17 cellular contexts compared by ENCODE assay signal in the genomic region with DNA sequence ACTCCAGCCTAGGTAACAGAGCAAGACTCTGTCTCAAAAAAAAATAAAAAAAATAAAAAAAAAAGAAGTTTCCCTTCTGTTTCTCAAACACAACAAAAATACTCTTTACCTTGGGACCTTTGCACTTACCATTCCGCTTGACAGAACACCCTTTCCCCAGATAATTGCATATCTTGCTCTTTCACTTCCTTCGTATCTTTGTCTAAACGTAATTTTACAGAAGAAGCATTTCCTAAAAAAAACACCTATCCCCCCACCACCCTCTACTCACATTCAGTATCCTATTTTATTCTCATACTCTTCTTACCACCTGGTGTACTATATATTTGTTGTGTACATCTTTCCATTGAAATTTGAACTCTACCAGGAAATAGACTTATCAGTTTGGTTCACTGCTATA. TPM values are rescaled to one million over a fixed set of nuclear protein-coding genes. Genes with fewer than 3 reads are reported as not detected.
DNase-seq lines count a peak whose midpoint lies in the region; ATAC-seq lines count a peak whose summit lies in the region.
"Had no signal": no experiment of that assay in that cellular context is flagged by ENCODE, and none has a peak within 500 bp of the region (broad histone marks: within the 10 kb centered on the region; RNA-seq: fewer than 3 reads in every experiment).

No MANE protein-coding gene starts in this region.

- no peak for ATAC-seq in activated T-cell treated with anti-CD3 and anti-CD28 coated beads, Interleukin-2, amount 50 U/mL, for 4 hours
- ATAC-seq in GM21515 (IDR thresholded peaks at IDR 0.05; ENCODE audit: unreplicated experiment): peak; percentile 40
- ATAC-seq in stimulated activated effector memory CD8-positive, alpha-beta T cell treated with anti-CD3 and anti-CD28 coated beads, Interleukin-12 subunit alpha, Interleukin-12 subunit beta, amount 100 ng/mL, for 72 hours: no peak

- H3K4me1 ChIP-seq in effector memory CD4-positive, alpha-beta T cell (ENCODE audit: control insufficient read depth, insufficient read depth, low read length, poor library complexity, severe bottlenecking): no peaks in the 10 kb centered on the region

- H3K27ac Mint-ChIP-seq in stimulated activated effector memory CD8-positive, alpha-beta T cell treated with anti-CD3 and anti-CD28 coated beads, Interleukin-12 subunit alpha, Interleukin-12 subunit beta, amount 100 ng/mL, for 72 hours: peak overlapping the region; percentile 1
- H3K27ac Mint-ChIP-seq: activated CD4-positive, alpha-beta T cell treated with anti-CD3 and anti-CD28 coated beads, Interleukin-2, amount 10 ng/mL, durations not matched to agents 7 days and 5 days had no signal

- no peaks in the 10 kb centered on the region for H3K27me3 Mint-ChIP-seq in activated T-cell treated with anti-CD3 and anti-CD28 coated beads, Interleukin-2, amount 50 U/mL, for 4 hours (ENCODE audit: low read depth)
- H3K27me3 Mint-ChIP-seq: activated CD4-positive, alpha-beta T cell treated with anti-CD3 and anti-CD28 coated beads, Interleukin-2, amount 10 ng/mL, durations not matched to agents 7 days and 5 days had no signal

- no peaks in the 10 kb centered on the region for H3K27me3 ChIP-seq in effector memory CD4-positive, alpha-beta T cell (replicated peaks; ENCODE audit: control insufficient read depth, insufficient read depth, low read length, poor library complexity, severe bottlenecking)
- H3K27me3 ChIP-seq: adrenal gland, testis had no signal

- no peaks in the 10 kb centered on the region for H3K9me3 Mint-ChIP-seq in activated T-cell treated with anti-CD3 and anti-CD28 coated beads, Interleukin-2, amount 50 U/mL, for 4 hours
- no peaks in the 10 kb centered on the region for H3K9me3 Mint-ChIP-seq in stimulated activated effector memory CD8-positive, alpha-beta T cell treated with anti-CD3 and anti-CD28 coated beads, Interleukin-12 subunit alpha, Interleukin-12 subunit beta, amount 100 ng/mL, for 72 hours

- no peak overlapping the region for H3K27ac ChIP-seq in effector memory CD4-positive, alpha-beta T cell (ENCODE audit: insufficient read depth, low read length, poor library complexity, severe bottlenecking)
- H3K27ac ChIP-seq: adrenal gland, testis had no signal

- no peaks in the 10 kb centered on the region for H3K36me3 ChIP-seq in effector memory CD4-positive, alpha-beta T cell (ENCODE audit: control insufficient read depth, insufficient read depth, low read length)
- H3K36me3 ChIP-seq: adrenal gland had no signal

- no peaks in the 10 kb centered on the region for H3K9me3 ChIP-seq in effector memory CD4-positive, alpha-beta T cell (ENCODE audit: control insufficient read depth, low read length)
- H3K9me3 ChIP-seq: adrenal gland, testis had no signal

- H3K4me3 ChIP-seq in effector memory CD4-positive, alpha-beta T cell (ENCODE audit: insufficient read depth, low read depth, low read length, poor library complexity, severe bottlenecking): no peak overlapping the region
- H3K4me3 ChIP-seq: adrenal gland, lung, testis had no signal

- no peak for DNase-seq in activated T-cell treated with anti-CD3 and anti-CD28 coated beads, Interleukin-2, amount 50 U/mL, for 4 hours
- no peak for DNase-seq in activated T-cell treated with anti-CD3 and anti-CD28 coated beads, Interleukin-2, amount 50 U/mL, for 1 hour
- DNase-seq in NOMO-1 treated with dmso at 0.1 percent for 144 hours (lab: John Stamatoyannopoulos, UW; ENCODE audit: unreplicated experiment) (peak; percentile 12), DMS114 treated with DMSO at 0.1 percent for 48 hours (lab: John Stamatoyannopoulos, UW; ENCODE audit: unreplicated experiment) (no peak)
- DNase-seq in stimulated activated effector memory CD8-positive, alpha-beta T cell treated with anti-CD3 and anti-CD28 coated beads, Interleukin-12 subunit alpha, Interleukin-12 subunit beta, amount 100 ng/mL, for 72 hours (ENCODE audit: low spot score in 2 of 2): no peak
- DNase-seq in stimulated activated CD4-positive, alpha-beta T cell treated with anti-CD3 and anti-CD28 coated beads, Interleukin-15, amount 100 ng/mL, for 24 hours: no peak
- DNase-seq in effector memory CD4-positive, alpha-beta T cell: no peak
- DNase-seq: activated CD4-positive, alpha-beta T cell treated with anti-CD3 and anti-CD28 coated beads, Interleukin-2, amount 10 ng/mL, durations not matched to agents 7 days and 5 days; adrenal gland; central memory CD4-positive, alpha-beta T cell; MM.1S; NK-92 treated with Interleukin-12 subunit alpha and Interleukin-12 subunit beta, amount 100 ng/mL, for 24 hours; retina; T1000; testis had no signal

- peaks cover 43% of the 10 kb centered on the region for H3K4me1 Mint-ChIP-seq in activated T-cell treated with anti-CD3 and anti-CD28 coated beads, Interleukin-2, amount 50 U/mL, for 4 hours (ENCODE audit: low read depth)
- peaks cover 38% of the 10 kb centered on the region for H3K4me1 Mint-ChIP-seq in stimulated activated effector memory CD8-positive, alpha-beta T cell treated with anti-CD3 and anti-CD28 coated beads, Interleukin-12 subunit alpha, Interleukin-12 subunit beta, amount 100 ng/mL, for 72 hours

- H3K36me3 Mint-ChIP-seq in activated T-cell treated with anti-CD3 and anti-CD28 coated beads, Interleukin-2, amount 50 U/mL, for 4 hours (ENCODE audit: insufficient read depth): peaks cover 22% of the 10 kb centered on the region
- peaks cover 6% of the 10 kb centered on the region for H3K36me3 Mint-ChIP-seq in stimulated activated effector memory CD8-positive, alpha-beta T cell treated with anti-CD3 and anti-CD28 coated beads, Interleukin-12 subunit alpha, Interleukin-12 subunit beta, amount 100 ng/mL, for 72 hours

- peak overlapping the region; percentile 22 for H3K4me3 Mint-ChIP-seq in activated T-cell treated with anti-CD3 and anti-CD28 coated beads, Interleukin-2, amount 50 U/mL, for 4 hours
- H3K4me3 Mint-ChIP-seq in stimulated activated effector memory CD8-positive, alpha-beta T cell treated with anti-CD3 and anti-CD28 coated beads, Interleukin-12 subunit alpha, Interleukin-12 subunit beta, amount 100 ng/mL, for 72 hours: no peak overlapping the region
- H3K4me3 Mint-ChIP-seq: activated CD4-positive, alpha-beta T cell treated with anti-CD3 and anti-CD28 coated beads, Interleukin-2, amount 10 ng/mL, durations not matched to agents 7 days and 5 days had no signal

RNA-seq across cellular contexts. Expression of gene ASH1L, which starts 32.7 kb away (rescaled TPM):
- total RNA-seq in activated T-cell treated with anti-CD3 and anti-CD28 coated beads, Interleukin-2, amount 50 U/mL, for 4 hours: 10 to 100 TPM; 23.9 to 27.7 (median 25.5) TPM
